10 cellular contexts compared by ENCODE assay signal in genomic region chr10:4033341-4033896, GRCh38.
DNase-seq lines count a peak whose midpoint lies in the region; ATAC-seq, FAIRE-seq and TF ChIP-seq lines count a peak whose summit lies in the region.
"Had no signal": no experiment of that assay in that cellular context is flagged by ENCODE, and none has a peak within 500 bp of the region (broad histone marks: within the 10 kb centered on the region; RNA-seq: fewer than 3 reads in every experiment).

No MANE protein-coding gene starts in this region.

- H3K4me1 ChIP-seq in small intestine (ENCODE audit: control insufficient read depth in 2 of 2, insufficient read depth in 1 of 2, low read depth in 1 of 2, low read length in 1 of 2) (no peaks in the 10 kb centered on the region), Caco-2 (peaks cover 9% of the 10 kb centered on the region; the same call in 1 of the 2 replicates)

- H3K27me3 Mint-ChIP-seq in activated CD4-positive, alpha-beta T cell treated with anti-CD3 and anti-CD28 coated beads for 36 hours: no peaks in the 10 kb centered on the region
- H3K27me3 Mint-ChIP-seq in Caco-2 (ENCODE audit: insufficient read depth, unreplicated experiment): no peaks in the 10 kb centered on the region

- H3K27me3 ChIP-seq in small intestine (ENCODE audit: control insufficient read depth in 2 of 2, insufficient read depth in 2 of 2, low read length in 2 of 2): no peaks in the 10 kb centered on the region
- H3K27me3 ChIP-seq in Caco-2 (replicated peaks; ENCODE audit: control insufficient read depth, insufficient read depth, low read length): no peaks in the 10 kb centered on the region

- FAIRE-seq in small intestine (lab: Jason Lieb, UNC): no peak
- FAIRE-seq: A204.1 had no signal

- intact Hi-C loops in activated CD4-positive, alpha-beta T cell treated with anti-CD3 and anti-CD28 coated beads for 36 hours (cut with DNase I, micrococcal nuclease): loop anchor here (1.0 to 5.0 kb wide), 8 partner anchors 34 to 275 kb away; no protein-coding TSS in a partner anchor
- intact Hi-C loops in Caco-2 (cut with micrococcal nuclease; ENCODE audit: unreplicated experiment): no loop called here

- BruUV-seq in Caco-2 (replicated peaks; lab: Mats Ljungman, UMichigan): no TSS peak

- H3K27ac ChIP-seq in small intestine (ENCODE audit: low read depth in 1 of 2, low read length in 1 of 2): peak overlapping the region in 1 of 2 donors; percentile 69

- peaks cover 30% of the 10 kb centered on the region for H3K4me1 Mint-ChIP-seq in activated CD4-positive, alpha-beta T cell treated with anti-CD3 and anti-CD28 coated beads for 36 hours
- peaks cover 10% of the 10 kb centered on the region for H3K4me1 Mint-ChIP-seq in Caco-2 (ENCODE audit: low read depth, unreplicated experiment)

- no peak overlapping the region for H3K4me3 ChIP-seq in small intestine (ENCODE audit: low read depth in 1 of 2, low read length in 2 of 2)
- no peak overlapping the region for H3K4me3 ChIP-seq in Caco-2 (ENCODE audit: low read depth, low read length)

- POLR2A ChIA-PET in activated CD4-positive, alpha-beta T cell treated with anti-CD3 and anti-CD28 coated beads for 36 hours (lab: Charles Lee): no interaction called here
- POLR2A ChIA-PET in Caco-2 (lab: Charles Lee): no interaction called here

- no peaks in the 10 kb centered on the region for H3K9me3 ChIP-seq in small intestine (ENCODE audit: control insufficient read depth, low read depth)
- no peaks in the 10 kb centered on the region for H3K9me3 ChIP-seq in Caco-2

- CTCF ChIA-PET in activated CD4-positive, alpha-beta T cell treated with anti-CD3 and anti-CD28 coated beads for 36 hours (lab: Charles Lee): no interaction called here
- CTCF ChIA-PET in Caco-2 (lab: Charles Lee): no interaction called here

- peak overlapping the region; percentile 84 for H3K27ac Mint-ChIP-seq in activated CD4-positive, alpha-beta T cell treated with anti-CD3 and anti-CD28 coated beads for 36 hours
- no peak overlapping the region for H3K27ac Mint-ChIP-seq in Caco-2 (ENCODE audit: unreplicated experiment)

- H3K9me3 Mint-ChIP-seq in activated CD4-positive, alpha-beta T cell treated with anti-CD3 and anti-CD28 coated beads for 36 hours (ENCODE audit: low read depth): no peaks in the 10 kb centered on the region
- H3K9me3 Mint-ChIP-seq in Caco-2 (ENCODE audit: unreplicated experiment): no peaks in the 10 kb centered on the region

- no peaks in the 10 kb centered on the region for H3K36me3 Mint-ChIP-seq in activated CD4-positive, alpha-beta T cell treated with anti-CD3 and anti-CD28 coated beads for 36 hours (ENCODE audit: low read depth)
- no peaks in the 10 kb centered on the region for H3K36me3 Mint-ChIP-seq in Caco-2 (ENCODE audit: insufficient read depth, unreplicated experiment)

- H3K36me3 ChIP-seq in small intestine (ENCODE audit: control insufficient read depth in 2 of 2, insufficient read depth in 2 of 2, low read length in 2 of 2) (no peaks in the 10 kb centered on the region), Caco-2 (ENCODE audit: control insufficient read depth, insufficient read depth, low read length) (no peaks in the 10 kb centered on the region)

- DNase-seq in activated CD4-positive, alpha-beta T cell treated with anti-CD3 and anti-CD28 coated beads for 36 hours: peak; percentile 30
- DNase-seq in activated CD4-positive, alpha-beta T cell treated with anti-CD3 and anti-CD28 coated beads, Interleukin-2, amount 50 U/mL, for 1 hour: no peak
- DNase-seq in small intestine: peak; percentile 21
- DNase-seq in inferior parietal cortex (ENCODE audit: extremely low spot score): no peak
- no peak for DNase-seq in Caco-2
- no peak for DNase-seq in ecto neural progenitor cell (ENCODE audit: low spot score)
- DNase-seq: NCI-H1417 treated with DMSO at 0.1 percent for 48 hours had no signal

- H3K4me3 Mint-ChIP-seq in activated CD4-positive, alpha-beta T cell treated with anti-CD3 and anti-CD28 coated beads for 36 hours: peak overlapping the region; percentile 49
- H3K4me3 Mint-ChIP-seq in Caco-2 (ENCODE audit: unreplicated experiment): no peak overlapping the region

- 56 to 66% (median 57%) methylated on average over 8 of the region's 8 CpGs for WGBS in small intestine, 3 donors

- peak; percentile 83 for ATAC-seq in activated CD4-positive, alpha-beta T cell treated with anti-CD3 and anti-CD28 coated beads for 36 hours
- ATAC-seq in HG02571 (IDR thresholded peaks at IDR 0.05; ENCODE audit: unreplicated experiment) (peak; percentile 90), HG03575 (IDR thresholded peaks at IDR 0.05; ENCODE audit: extremely low read depth, insufficient number of reproducible peaks, low FRiP score, unreplicated experiment) (peak; percentile 89)

- no peak for TF ChIP-seq CTCF in Caco-2 (IDR thresholded peaks at IDR 0.05; ENCODE audit: insufficient read depth in 1 of 2, low read depth in 1 of 2, low read length in 1 of 2, severe bottlenecking in 1 of 2, unreplicated experiment in 1 of 2)

Comparison
In these comparisons a context has a peak if more than half of its experiments do, and no peak if none do; other contexts are left out.
1. DNase-seq: peak in activated CD4-positive, alpha-beta T cell treated with anti-CD3 and anti-CD28 coated beads for 36 hours (single experiment) and small intestine (single experiment); none in activated CD4-positive, alpha-beta T cell treated with anti-CD3 and anti-CD28 coated beads, Interleukin-2, amount 50 U/mL, for 1 hour (single experiment), inferior parietal cortex (single experiment), Caco-2 (0 of 2) and ecto neural progenitor cell (single experiment).
2. Peak in every context shown above with its lines, with median percentiles within 50 percentile points of each other: ATAC-seq.